Comparison of ENCODE assay signal across 1 cellular context in the genomic region with DNA sequence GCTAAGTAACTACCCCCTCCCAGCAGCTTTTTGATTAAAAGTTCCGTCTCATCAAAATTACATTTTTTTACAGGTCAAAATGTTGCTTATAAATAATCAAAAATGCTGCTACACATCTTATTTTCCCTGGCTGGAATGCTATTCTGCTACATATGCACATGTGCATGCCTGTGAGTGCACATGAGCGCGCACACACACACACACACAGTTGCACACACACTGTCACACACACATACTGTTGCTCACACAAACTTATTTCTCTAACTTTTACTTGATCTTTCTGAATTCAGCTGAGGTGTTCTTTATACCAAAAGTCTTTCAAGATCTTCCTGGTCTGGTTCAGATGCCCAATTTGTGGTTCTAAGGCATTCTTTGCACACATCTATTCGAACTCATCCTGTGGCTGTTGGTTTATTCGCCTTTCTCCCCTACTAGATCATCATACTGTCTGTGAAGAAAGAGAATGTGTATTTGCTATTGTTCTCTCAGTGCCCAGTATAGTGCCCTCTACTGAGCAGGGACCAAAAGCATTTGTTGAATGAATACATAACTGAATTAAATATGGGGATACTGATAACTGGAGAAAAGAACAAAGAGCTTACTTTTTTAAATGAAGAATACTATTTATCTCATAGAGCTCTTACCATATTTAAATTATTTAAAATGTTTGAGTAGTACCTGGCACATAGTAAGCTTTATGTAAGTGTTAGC.
TF ChIP-seq lines count a peak whose summit lies in the region.

No MANE protein-coding gene starts in this region.

TF ChIP-seq in IMR-90, 13 proteins besides CTCF, POLR2A, EP300 and RAD21 (continued from another document):
- TF ChIP-seq RCOR1 (IDR thresholded peaks at IDR 0.05; ENCODE audit: insufficient replicate concordance, low read length) (no peak), NFE2L2 (IDR thresholded peaks at IDR 0.05; ENCODE audit: low read depth, low read length) (no peak)
TF ChIP-seq in IMR-90: peak in this region for 0.
